ENCODE assay signal across 31 cellular contexts in genomic region chr1:213362598-213362997, GRCh38.
A peak's percentile ranks its signal among the peaks of the same experiment; 100 is the strongest.
DNase-seq lines count a peak whose midpoint lies in the region; ATAC-seq, FAIRE-seq and TF ChIP-seq lines count a peak whose summit lies in the region.
"Had no signal": no experiment of that assay in that cellular context is flagged by ENCODE, and none has a peak within 500 bp of the region (broad histone marks: within the 10 kb centered on the region; RNA-seq: fewer than 3 reads in every experiment).

No MANE protein-coding gene starts in this region.

- no peak overlapping the region for H2BK5ac ChIP-seq in trophoblast cell (ENCODE audit: low read depth, low read length, poor library complexity)

- no peaks in the 10 kb centered on the region for H3K9me3 ChIP-seq in HEK293 (ENCODE audit: control insufficient read depth, insufficient read depth, low read depth, low read length)
- no peaks in the 10 kb centered on the region for H3K9me3 ChIP-seq in K562 (replicated peaks; ENCODE audit: control insufficient read depth, insufficient read depth, low read depth, low read length)
- H3K9me3 ChIP-seq in trophoblast cell (ENCODE audit: insufficient read depth, low read depth, low read length): peaks cover 2% of the 10 kb centered on the region
- H3K9me3 ChIP-seq: A549, BE2C, Caco-2 had no signal

- no peak for ATAC-seq in K562
- ATAC-seq: A549; CD8-positive, alpha-beta T cell had no signal

- H3K4me3 ChIP-seq in HEK293 (ENCODE audit: low read depth, low read length) (no peak overlapping the region), K562 (no peak overlapping the region), trophoblast cell (ENCODE audit: low read depth, low read length) (no peak overlapping the region)
- H3K4me3 ChIP-seq: A549; BLaER1; BLaER1 treated with 17β-estradiol and CSF1 and Interleukin-3, amounts not matched to agents 10 nM and 100 nM had no signal

- H3K36me3 ChIP-seq in HEK293 (ENCODE audit: control insufficient read depth in 2 of 2, insufficient read depth in 1 of 2, low read length in 2 of 2) (no peaks in the 10 kb centered on the region), K562 (ENCODE audit: control insufficient read depth, insufficient read depth, low read length) (no peaks in the 10 kb centered on the region), trophoblast cell (ENCODE audit: control insufficient read depth in 1 of 2, insufficient read depth in 2 of 2, low read length in 2 of 2) (no peaks in the 10 kb centered on the region)
- H3K36me3 ChIP-seq: BE2C; BLaER1; BLaER1 treated with 17β-estradiol and CSF1 and Interleukin-3, amounts not matched to agents 10 nM and 100 nM had no signal

- H3K27ac ChIP-seq in HEK293 (ENCODE audit: extremely low read depth, low read depth, low read length): no peak overlapping the region
- no peak overlapping the region for H3K27ac ChIP-seq in K562 (ENCODE audit: extremely low read depth, low read depth, low read length)
- no peak overlapping the region for H3K27ac ChIP-seq in trophoblast cell (ENCODE audit: low read depth, low read length)
- H3K27ac ChIP-seq: 22Rv1; A549; BLaER1; BLaER1 treated with 17β-estradiol and CSF1 and Interleukin-3, amounts not matched to agents 10 nM and 100 nM; C4-2B had no signal

- no peak for TF ChIP-seq CTCF in HEK293 (tag by site-specific recombination; IDR thresholded peaks at IDR 0.05)
- TF ChIP-seq CTCF in K562 (IDR thresholded peaks at IDR 0.05 in 2 of 3, conservative IDR thresholded peaks at IDR 0.05 in 1 of 3; ENCODE audit: insufficient read depth in 2 of 3, low read depth in 1 of 3, low read length in 3 of 3): no peak

- POLR2A ChIA-PET in HEK293 (lab: Yijun Ruan, JAX) (no interaction called here), K562 (lab: Yijun Ruan, JAX) (interaction anchor here (0.7 kb wide), 1 partner anchor 745 kb away, joined by 3 read pairs; no protein-coding TSS in a partner anchor), HEK293T (lab: Yijun Ruan, JAX) (no interaction called here)

- no peak for TF ChIP-seq POLR2A in K562 (conservative IDR thresholded peaks at IDR 0.05)

- H2AK5ac ChIP-seq in trophoblast cell (ENCODE audit: low read length): no peak overlapping the region

- H3K23ac ChIP-seq in trophoblast cell (ENCODE audit: low read length): no peak overlapping the region

- H4K12ac ChIP-seq in trophoblast cell (ENCODE audit: low read depth, low read length): no peak overlapping the region

- H3K9ac ChIP-seq in K562 (ENCODE audit: insufficient read depth in 1 of 2, low read depth in 2 of 2, low read length in 2 of 2) (no peak overlapping the region), trophoblast cell (ENCODE audit: low read length) (peak overlapping the region; percentile 76)
- H3K9ac ChIP-seq: BLaER1; BLaER1 treated with 17β-estradiol and CSF1 and Interleukin-3, amounts not matched to agents 10 nM and 100 nM had no signal

- H3K4ac ChIP-seq in trophoblast cell (ENCODE audit: low read depth, low read length): no peak overlapping the region

- TF ChIP-seq RAD21 in K562 (CRISPR knock-in tag; conservative IDR thresholded peaks at IDR 0.05 in 1 of 2, IDR thresholded peaks at IDR 0.05 in 1 of 2): no peak

- no peaks in the 10 kb centered on the region for H3K9me1 ChIP-seq in K562 (ENCODE audit: control insufficient read depth, insufficient read depth, low read length)

- H4K91ac ChIP-seq in trophoblast cell (ENCODE audit: low read depth, low read length): no peak overlapping the region

- 0% methylated on average over 1 of the region's 1 CpG for WGBS in K562 (ENCODE audit: insufficient coverage, low coverage, missing lambda C conversion rate)
- no CpG with 5 or more reads among the region's 1 CpG for WGBS in trophoblast cell (ENCODE audit: extremely low coverage, insufficient coverage, insufficient read length)

- H4K8ac ChIP-seq in trophoblast cell (ENCODE audit: low read depth, low read length): no peak overlapping the region

- TF ChIP-seq EP300 in K562 (IDR thresholded peaks at IDR 0.05; ENCODE audit: low read length): no peak

- CTCF ChIA-PET in HEK293 (lab: Yijun Ruan, JAX): no interaction called here
- CTCF ChIA-PET in K562 (lab: Yijun Ruan, JAX; ENCODE audit: low intra/inter-chr PET ratio): interaction anchor here (0.6 kb wide), 1 partner anchor 58 kb away, joined by 3 read pairs; no protein-coding TSS in a partner anchor
- CTCF ChIA-PET in HEK293T (lab: Yijun Ruan, JAX): no interaction called here

- H3K79me2 ChIP-seq in K562 (ENCODE audit: control insufficient read depth, insufficient read depth, low read length) (no peaks in the 10 kb centered on the region), trophoblast cell (ENCODE audit: control insufficient read depth, insufficient read depth, low read length, poor library complexity) (no peaks in the 10 kb centered on the region)

- no peak overlapping the region for H2BK12ac ChIP-seq in trophoblast cell (ENCODE audit: low read length)

- H3K18ac ChIP-seq in trophoblast cell (ENCODE audit: low read length): no peak overlapping the region

- in situ Hi-C loops in K562 (cut with MboI): no loop called here

- no peak for FAIRE-seq in K562 (lab: Jason Lieb, UNC)
- no peak for FAIRE-seq in HTR-8/SVneo (lab: Jason Lieb, UNC)
- FAIRE-seq: A204.1, A549, D721Med had no signal

- H2AFZ ChIP-seq in K562 (ENCODE audit: low read depth, low read length) (no peak overlapping the region), trophoblast cell (ENCODE audit: insufficient read depth, low read length, poor library complexity) (no peak overlapping the region)

- no peak for DNase-seq in K562 (ENCODE audit: extremely low read depth in 1 of 4, low spot score in 3 of 4)
- no peak for DNase-seq in trophoblast cell
- no peak for DNase-seq in C1 segment of cervical spinal cord (lab: John Stamatoyannopoulos, UW)
- no peak for DNase-seq in HTR-8/SVneo (ENCODE audit: insufficient read length, low spot score)
- no peak for DNase-seq in HEK293T (ENCODE audit: extremely low spot score)
- DNase-seq: 8988T; ACHN; AML-193; BE2C; Caco-2; Calu3; CD4-positive, alpha-beta memory T cell; CD4-positive, alpha-beta T cell; CD4-positive, CD25-positive, alpha-beta regulatory T cell; CD8-positive, alpha-beta memory T cell; CD8-positive, alpha-beta T cell; COR-L47; DMS 273 treated with DMSO at 0.1 percent for 48 hours; DMS153; DMS79; DMS79 treated with DMSO at 0.1 percent for 48 hours; DND-41; EL had no signal

- H3K4me1 ChIP-seq in HEK293 (ENCODE audit: control insufficient read depth, insufficient read depth, low read length) (no peaks in the 10 kb centered on the region), K562 (replicated peaks in 1 of 2; ENCODE audit: control insufficient read depth in 2 of 2, insufficient read depth in 2 of 2, low read length in 2 of 2) (no peaks in the 10 kb centered on the region), trophoblast cell (ENCODE audit: control insufficient read depth in 1 of 2, insufficient read depth in 2 of 2, low read length in 2 of 2) (no peaks in the 10 kb centered on the region)
- H3K4me1 ChIP-seq: A549; BE2C; BLaER1; BLaER1 treated with 17β-estradiol and CSF1 and Interleukin-3, amounts not matched to agents 10 nM and 100 nM; Caco-2 had no signal

- no peak overlapping the region for H2BK120ac ChIP-seq in trophoblast cell (ENCODE audit: insufficient read depth, low read length, poor library complexity)

- H4K20me1 ChIP-seq in K562 (replicated peaks; ENCODE audit: control insufficient read depth, insufficient read depth, low read length): no peaks in the 10 kb centered on the region
- H4K20me1 ChIP-seq: BLaER1; BLaER1 treated with 17β-estradiol and CSF1 and Interleukin-3, amounts not matched to agents 10 nM and 100 nM had no signal

- intact Hi-C loops in K562 (cut with micrococcal nuclease): no loop called here

- no peak overlapping the region for H3K14ac ChIP-seq in trophoblast cell (ENCODE audit: low read length)

- H3K4me2 ChIP-seq in K562 (ENCODE audit: insufficient read depth, low read length): no peak overlapping the region
- H3K4me2 ChIP-seq in trophoblast cell (ENCODE audit: low read length): no peak overlapping the region
- H3K4me2 ChIP-seq: A549; BLaER1; BLaER1 treated with 17β-estradiol and CSF1 and Interleukin-3, amounts not matched to agents 10 nM and 100 nM had no signal

- no peaks in the 10 kb centered on the region for H3K79me1 ChIP-seq in trophoblast cell (ENCODE audit: low read length)

- H3K27me3 ChIP-seq in K562 (ENCODE audit: control insufficient read depth in 2 of 2, insufficient read depth in 2 of 2, low read length in 2 of 2) (peaks cover 10 to 11% of the 10 kb centered on the region in 2 experiments), trophoblast cell (ENCODE audit: insufficient read depth, low read length) (no peaks in the 10 kb centered on the region)
- H3K27me3 ChIP-seq: BE2C; BLaER1; BLaER1 treated with 17β-estradiol and CSF1 and Interleukin-3, amounts not matched to agents 10 nM and 100 nM had no signal

- BruUV-seq in K562 (replicated peaks; lab: Mats Ljungman, UMichigan): no TSS peak

TF ChIP-seq in HEK293, 187 proteins besides CTCF, POLR2A, EP300 and RAD21:
- no peak for TF ChIP-seq KLF1 (tag by site-specific recombination; IDR thresholded peaks at IDR 0.05)
- peak; percentile 95 for TF ChIP-seq ZNF10 (tag by site-specific recombination; IDR thresholded peaks at IDR 0.05)

TF ChIP-seq in K562, 482 proteins besides CTCF, POLR2A, EP300 and RAD21 (continues in another document):
- TF ChIP-seq RBM25 (IDR thresholded peaks at IDR 0.05; ENCODE audit: low read depth, low read length, severe bottlenecking): peak; percentile 88
- no peak for TF ChIP-seq ZNF445 (CRISPR knock-in tag; IDR thresholded peaks at IDR 0.05; ENCODE audit: low read depth)
- no peak for TF ChIP-seq ZNF707 (CRISPR knock-in tag; conservative IDR thresholded peaks at IDR 0.05)
- peak; percentile 99 for TF ChIP-seq ZNF134 (CRISPR knock-in tag; conservative IDR thresholded peaks at IDR 0.05)
- no peak for TF ChIP-seq ZNF717 (CRISPR knock-in tag; IDR thresholded peaks at IDR 0.05)

TF ChIP-seq in HEK293T, 16 proteins besides CTCF, POLR2A, EP300 and RAD21:
- no peak for TF ChIP-seq ZNF384 (IDR thresholded peaks at IDR 0.05)
- TF ChIP-seq TARDBP (IDR thresholded peaks at IDR 0.05): no peak
- no peak for TF ChIP-seq FOXA1 (IDR thresholded peaks at IDR 0.05)
- TF ChIP-seq L3MBTL2 (conservative IDR thresholded peaks at IDR 0.05): no peak
- no peak for TF ChIP-seq HDGF (IDR thresholded peaks at IDR 0.05; ENCODE audit: borderline replicate concordance)
- TF ChIP-seq FOXK2 (IDR thresholded peaks at IDR 0.05): no peak
